In genomic region chr5:122078116-122078865, GRCh38 we compare ENCODE assay signal across 8 cellular contexts. TPM values are rescaled to one million over a fixed set of nuclear protein-coding genes. Genes with fewer than 3 reads are reported as not detected.
DNase-seq lines count a peak whose midpoint lies in the region; TF ChIP-seq lines count a peak whose summit lies in the region.

LOX (minus strand) TSS chr5:122078259; CDS start chr5:122077985, 274 bp downstream.

- H3K4me1 Mint-ChIP-seq in CD4-positive, alpha-beta memory T cell, result peaks cover 10 to 21% (median 13%) of the 10 kb centered on the region in 4 donors

- no peak within 1 kb of the TSS for H3K4me3 ChIP-seq in CD4-positive, alpha-beta memory T cell (ENCODE audit: low read length in 2 of 2)
- H3K4me3 ChIP-seq in HEK293 (ENCODE audit: low read depth, low read length), result peak within 1 kb of the TSS; percentile 36
- H3K4me3 ChIP-seq in mucosa of rectum (ENCODE audit: low read length in 2 of 2), result peak within 1 kb of the TSS; percentile 71 to 76
- H3K4me3 ChIP-seq in uterus, result peak within 1 kb of the TSS; percentile 48 to 52

- H3K36me3 Mint-ChIP-seq in CD4-positive, alpha-beta memory T cell, result no peaks in the 10 kb centered on the region

- no peak for DNase-seq in CD4-positive, alpha-beta memory T cell
- peak; percentile 22 for DNase-seq in SW480 (ENCODE audit: low spot score)
- DNase-seq in erythroblast (lab: John Stamatoyannopoulos, UW), result peak; percentile 32 to 35
- DNase-seq in uterus, result peak; percentile 85 to 86
- no peak for DNase-seq in CD1c-positive myeloid dendritic cell (ENCODE audit: extremely low spot score)
- DNase-seq in activated CD4-positive, CD25-positive, alpha-beta regulatory T cell (lab: John Stamatoyannopoulos, UW), result no peak

- no peak for TF ChIP-seq POLR2A in erythroblast (IDR thresholded peaks at IDR 0.05; ENCODE audit: low read length)
- TF ChIP-seq POLR2A in uterus (IDR thresholded peaks at IDR 0.05), result peak in 1 of 2 donors; percentile 16

- POLR2A ChIA-PET in CD4-positive, alpha-beta memory T cell (lab: Charles Lee; ENCODE audit: partially characterized antibody), result no interaction called here
- POLR2A ChIA-PET in HEK293 (lab: Yijun Ruan, JAX), result no interaction called here

- H3K27me3 Mint-ChIP-seq in CD4-positive, alpha-beta memory T cell, result peaks cover 35 to 44% of the 10 kb centered on the region in 2 donors

- TF ChIP-seq CTCF in HEK293 (tag by site-specific recombination; IDR thresholded peaks at IDR 0.05) (no peak), uterus (IDR thresholded peaks at IDR 0.05) (no peak)

- no peak within 1 kb of the TSS for H3K27ac ChIP-seq in CD4-positive, alpha-beta memory T cell (ENCODE audit: low read depth, low read length)
- H3K27ac ChIP-seq in HEK293 (ENCODE audit: extremely low read depth, low read depth, low read length) (peak within 1 kb of the TSS; percentile 63; the same call in 1 of the 2 replicates), mucosa of rectum (ENCODE audit: low read depth in 2 of 2, low read length in 2 of 2) (peak within 1 kb of the TSS; percentile 44), uterus (peak within 1 kb of the TSS; percentile 36 to 69)

- intact Hi-C loops in CD4-positive, alpha-beta memory T cell (cut with micrococcal nuclease), result no loop called here
- intact Hi-C loops in uterus (cut with DNase I; ENCODE audit: low total_unique reads), result no loop called here

- H3K9ac ChIP-seq in mucosa of rectum (ENCODE audit: low read depth in 1 of 2, low read length in 2 of 2), result peak within 1 kb of the TSS; percentile 47 to 69

- peaks cover 12% of the 10 kb centered on the region for H3K4me1 ChIP-seq in CD4-positive, alpha-beta memory T cell (ENCODE audit: insufficient read depth, low read length)
- H3K4me1 ChIP-seq in HEK293 (ENCODE audit: control insufficient read depth, insufficient read depth, low read length) (peaks cover 3% of the 10 kb centered on the region; the same call in 1 of the 2 replicates), mucosa of rectum (ENCODE audit: control insufficient read depth in 2 of 2, insufficient read depth in 2 of 2, low read length in 2 of 2) (peaks cover 16 to 17% of the 10 kb centered on the region in 2 donors), uterus (no peaks in the 10 kb centered on the region)

- H3K9me3 Mint-ChIP-seq in CD4-positive, alpha-beta memory T cell, result peaks cover 0 to 4% (median 0%) of the 10 kb centered on the region in 8 donors

- peaks cover 5% of the 10 kb centered on the region for H3K27me3 ChIP-seq in CD4-positive, alpha-beta memory T cell (ENCODE audit: insufficient read depth, low read length)
- H3K27me3 ChIP-seq in mucosa of rectum (ENCODE audit: control insufficient read depth in 2 of 2, insufficient read depth in 2 of 2, low read length in 2 of 2) (peaks cover 5 to 12% of the 10 kb centered on the region in 2 donors), uterus (no peaks in the 10 kb centered on the region)

- peak within 1 kb of the TSS; percentile 49 to 85 (median 64) for H3K4me3 Mint-ChIP-seq in CD4-positive, alpha-beta memory T cell

- CTCF ChIA-PET in CD4-positive, alpha-beta memory T cell (lab: Charles Lee; ENCODE audit: partially characterized antibody), result no interaction called here
- CTCF ChIA-PET in HEK293 (lab: Yijun Ruan, JAX), result interaction anchor here (0.7 to 3.0 kb wide), 7 partner anchors 9 to 165 kb away, joined by 3 to 23 read pairs (median 5); partner anchors contain the start of gene SRFBP1

- no peak within 1 kb of the TSS for H3K27ac Mint-ChIP-seq in CD4-positive, alpha-beta memory T cell

- H3K9me3 ChIP-seq in CD4-positive, alpha-beta memory T cell (ENCODE audit: control insufficient read depth in 1 of 2, low read length in 2 of 2), result no peaks in the 10 kb centered on the region
- H3K9me3 ChIP-seq in HEK293 (ENCODE audit: control insufficient read depth, insufficient read depth, low read depth, low read length), result no peaks in the 10 kb centered on the region
- no peaks in the 10 kb centered on the region for H3K9me3 ChIP-seq in mucosa of rectum (ENCODE audit: control insufficient read depth in 2 of 2, low read length in 2 of 2)
- no peaks in the 10 kb centered on the region for H3K9me3 ChIP-seq in uterus

- H3K36me3 ChIP-seq in CD4-positive, alpha-beta memory T cell (ENCODE audit: insufficient read depth, low read length), result no peaks in the 10 kb centered on the region
- peaks cover 0 to 6% of the 10 kb centered on the region in 2 experiments; a peak in 1 of 3 replicates for H3K36me3 ChIP-seq in HEK293 (ENCODE audit: control insufficient read depth in 2 of 2, insufficient read depth in 1 of 2, low read length in 2 of 2)
- H3K36me3 ChIP-seq in mucosa of rectum (ENCODE audit: control insufficient read depth in 2 of 2, insufficient read depth in 2 of 2, low read length in 2 of 2), result no peaks in the 10 kb centered on the region
- no peaks in the 10 kb centered on the region for H3K36me3 ChIP-seq in uterus

TF ChIP-seq in HEK293, 187 proteins besides CTCF, POLR2A, EP300 and RAD21 (continues in another document):
- TF ChIP-seq, protein P1, sequence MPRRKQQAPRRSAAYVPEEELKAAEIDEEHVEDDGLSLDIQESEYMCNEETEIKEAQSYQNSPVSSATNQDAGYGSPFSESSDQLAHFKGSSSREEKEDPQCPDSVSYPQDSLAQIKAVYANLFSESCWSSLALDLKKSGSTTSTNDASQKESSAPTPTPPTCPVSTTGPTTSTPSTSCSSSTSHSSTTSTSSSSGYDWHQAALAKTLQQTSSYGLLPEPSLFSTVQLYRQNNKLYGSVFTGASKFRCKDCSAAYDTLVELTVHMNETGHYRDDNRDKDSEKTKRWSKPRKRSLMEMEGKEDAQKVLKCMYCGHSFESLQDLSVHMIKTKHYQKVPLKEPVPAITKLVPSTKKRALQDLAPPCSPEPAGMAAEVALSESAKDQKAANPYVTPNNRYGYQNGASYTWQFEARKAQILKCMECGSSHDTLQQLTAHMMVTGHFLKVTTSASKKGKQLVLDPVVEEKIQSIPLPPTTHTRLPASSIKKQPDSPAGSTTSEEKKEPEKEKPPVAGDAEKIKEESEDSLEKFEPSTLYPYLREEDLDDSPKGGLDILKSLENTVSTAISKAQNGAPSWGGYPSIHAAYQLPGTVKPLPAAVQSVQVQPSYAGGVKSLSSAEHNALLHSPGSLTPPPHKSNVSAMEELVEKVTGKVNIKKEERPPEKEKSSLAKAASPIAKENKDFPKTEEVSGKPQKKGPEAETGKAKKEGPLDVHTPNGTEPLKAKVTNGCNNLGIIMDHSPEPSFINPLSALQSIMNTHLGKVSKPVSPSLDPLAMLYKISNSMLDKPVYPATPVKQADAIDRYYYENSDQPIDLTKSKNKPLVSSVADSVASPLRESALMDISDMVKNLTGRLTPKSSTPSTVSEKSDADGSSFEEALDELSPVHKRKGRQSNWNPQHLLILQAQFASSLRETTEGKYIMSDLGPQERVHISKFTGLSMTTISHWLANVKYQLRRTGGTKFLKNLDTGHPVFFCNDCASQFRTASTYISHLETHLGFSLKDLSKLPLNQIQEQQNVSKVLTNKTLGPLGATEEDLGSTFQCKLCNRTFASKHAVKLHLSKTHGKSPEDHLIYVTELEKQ (tag by site-specific recombination; IDR thresholded peaks at IDR 0.05; ENCODE audit: borderline replicate concordance), result no peak
- peak; percentile 49; the same call in 1 of the 2 replicates for TF ChIP-seq KLF9 (tag by site-specific recombination; IDR thresholded peaks at IDR 0.05; ENCODE audit: low read depth)
- TF ChIP-seq ZNF133 (tag by site-specific recombination; IDR thresholded peaks at IDR 0.05), result no peak
- no peak for TF ChIP-seq ZFP3 (tag by site-specific recombination; IDR thresholded peaks at IDR 0.05; ENCODE audit: low read depth)
- TF ChIP-seq ZNF37A (tag by site-specific recombination; IDR thresholded peaks at IDR 0.05), result no peak
- peak; percentile 96 for TF ChIP-seq ZNF335 (tag by site-specific recombination; conservative IDR thresholded peaks at IDR 0.05)
- no peak for TF ChIP-seq ZSCAN30 (tag by site-specific recombination; IDR thresholded peaks at IDR 0.05)
- TF ChIP-seq ZBTB10 (tag by site-specific recombination; IDR thresholded peaks at IDR 0.05), result 0 out of 2 replicates have a peak, but pooled peaks have one; percentile 16
- TF ChIP-seq ZNF514 (tag by site-specific recombination; IDR thresholded peaks at IDR 0.05), result no peak
- no peak for TF ChIP-seq ZNF624 (tag by site-specific recombination; IDR thresholded peaks at IDR 0.05)
- no peak for TF ChIP-seq ZSCAN5A (tag by site-specific recombination; IDR thresholded peaks at IDR 0.05)
- TF ChIP-seq ZNF157 (tag by site-specific recombination; IDR thresholded peaks at IDR 0.05), result no peak

RNA-seq across cellular contexts. Expression of gene LOX, which starts in this region (rescaled TPM):
- total RNA-seq in CD4-positive, alpha-beta memory T cell, result not detected
- under 1 TPM in 1 of 2 donors, not detected in 1; 0.03 TPM for polyA plus RNA-seq in CD4-positive, alpha-beta memory T cell
- total RNA-seq in uterus, result 10 to 100 TPM in 3 of 4 donors, 1 to 10 TPM in 1; 5.6 to 78.3 (median 22.5) TPM

Comparison
In these comparisons a context has a peak if more than half of its experiments do, and no peak if none do; other contexts are left out.
1. RNA of gene LOX (total RNA-seq): 5.6 to 78.3 TPM in uterus; not detected in CD4-positive, alpha-beta memory T cell; every median in the first group is over 4 times any median in the second.
2. DNase-seq: peak in SW480 (single experiment), erythroblast (2 of 2) and uterus (2 of 2); none in CD4-positive, alpha-beta memory T cell (0 of 5), CD1c-positive myeloid dendritic cell (single experiment) and activated CD4-positive, CD25-positive, alpha-beta regulatory T cell (0 of 4).
3. H3K4me3 ChIP-seq: peak in HEK293 (single experiment), mucosa of rectum (2 of 2) and uterus (2 of 2); none in CD4-positive, alpha-beta memory T cell (0 of 2).